8 cellular contexts compared by ENCODE assay signal in genomic region chr16:11915644-11916523, GRCh38. TPM values are rescaled to one million over a fixed set of nuclear protein-coding genes. Genes with fewer than 3 reads are reported as not detected.
DNase-seq lines count a peak whose midpoint lies in the region; ATAC-seq and TF ChIP-seq lines count a peak whose summit lies in the region.

Gene GSPT1, minus strand, starts transcription at chr16:11915956. Its CDS starts 236 bp downstream, at chr16:11915720.

- H3K4me3 ChIP-seq in epithelial cell of esophagus (ENCODE audit: low read length) (peak within 1 kb of the TSS; percentile 80), mucosa of descending colon (peak within 1 kb of the TSS; percentile 96)

- H3K27me3 Mint-ChIP-seq in IgD-negative memory B cell, result no peaks in the 10 kb centered on the region

- TF ChIP-seq CTCF in epithelial cell of esophagus (IDR thresholded peaks at IDR 0.05; ENCODE audit: insufficient read depth, low read depth, low read length, missing control alignments) (no peak), mucosa of descending colon (IDR thresholded peaks at IDR 0.05) (peak; percentile 36)

- peak within 1 kb of the TSS; percentile 91 to 98 (median 96) for H3K4me3 Mint-ChIP-seq in IgD-negative memory B cell

- H3K9me3 ChIP-seq in mucosa of descending colon, result no peaks in the 10 kb centered on the region

- ATAC-seq in GM21528 (IDR thresholded peaks at IDR 0.05; ENCODE audit: low FRiP score, unreplicated experiment), result peak; percentile 85
- ATAC-seq in mucosa of descending colon, result peak; percentile 92

- intact Hi-C loops in mucosa of descending colon (cut with DNase I, micrococcal nuclease), result no loop called here

- H3K27ac Mint-ChIP-seq in IgD-negative memory B cell, result peak within 1 kb of the TSS; percentile 95 to 96 (median 96)

- peaks cover 10% of the 10 kb centered on the region for H3K36me3 ChIP-seq in mucosa of descending colon (ENCODE audit: low read depth)

- peaks cover 0 to 2% (median 0%) of the 10 kb centered on the region in 3 donors for H3K9me3 Mint-ChIP-seq in IgD-negative memory B cell

- peaks cover 5% of the 10 kb centered on the region for H3K36me3 Mint-ChIP-seq in IgD-negative memory B cell

- H3K4me1 Mint-ChIP-seq in IgD-negative memory B cell, result peaks cover 23 to 28% (median 24%) of the 10 kb centered on the region in 3 donors

- H3K4me1 ChIP-seq in mucosa of descending colon (ENCODE audit: low read depth), result peaks cover 26% of the 10 kb centered on the region

- peak; percentile 98 for DNase-seq in DMS153 (lab: John Stamatoyannopoulos, UW)
- DNase-seq in OCI-M2 (lab: John Stamatoyannopoulos, UW; ENCODE audit: unreplicated experiment), result peak; percentile 64
- peak; percentile 98 for DNase-seq in activated T-cell treated with anti-CD3 and anti-CD28 coated beads for 4 hours
- peak; percentile 100 for DNase-seq in epithelial cell of esophagus (ENCODE audit: low read depth)
- DNase-seq in mucosa of descending colon, result peak; percentile 99 to 100 (median 100)
- peak; percentile 99 for DNase-seq in stimulated activated CD8-positive, alpha-beta memory T cell treated with anti-CD3 and anti-CD28 coated beads, Interleukin-4, amount 100 ng/mL, for 24 hours (ENCODE audit: low read depth)

RNA-seq across cellular contexts. Expression of gene GSPT1, which starts in this region (rescaled TPM):
- polyA plus RNA-seq in IgD-negative memory B cell, result 77.7 TPM
- 100 to 1,000 TPM in 2 of 3 donors, 10 to 100 TPM in 1; 99.0 to 119 (median 113) TPM for total RNA-seq in mucosa of descending colon

Comparison
In these comparisons a context has a peak if more than half of its experiments do, and no peak if none do; other contexts are left out.
1. Peak in every context shown above with its lines: DNase-seq, ATAC-seq and H3K4me3 ChIP-seq.